17 cellular contexts compared by ENCODE assay signal in the genomic region with DNA sequence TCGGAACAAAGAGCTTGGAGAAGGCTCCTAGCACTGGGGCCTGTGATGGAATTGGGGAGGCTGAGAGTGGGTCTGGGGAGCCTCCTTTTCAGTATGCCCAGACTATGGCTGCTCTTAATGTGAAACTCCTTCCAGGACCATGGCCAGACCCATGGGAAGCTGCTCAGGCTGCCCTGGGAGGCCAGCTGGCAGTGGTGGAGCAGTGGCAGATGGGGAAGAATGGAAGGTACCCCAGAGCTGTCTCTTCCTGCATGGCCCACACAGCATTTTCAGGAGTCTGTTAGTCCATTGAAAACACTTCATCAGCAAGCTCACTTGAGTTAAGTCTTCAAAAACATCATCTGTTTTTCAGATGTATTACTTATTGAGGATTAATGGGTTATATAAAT.
"Had no signal": no experiment of that assay in that cellular context is flagged by ENCODE, and none has a peak within 500 bp of the region (broad histone marks: within the 10 kb centered on the region; RNA-seq: fewer than 3 reads in every experiment).

No MANE protein-coding gene starts in this region.

- H3K27ac Mint-ChIP-seq: activated CD4-positive, alpha-beta T cell treated with anti-CD3 and anti-CD28 coated beads for 36 hours; activated T-helper 1 cell treated with anti-CD3 and anti-CD28 coated beads, Interleukin-12 subunit alpha, Interleukin-12 subunit beta, Interleukin-2, Interleukin-4 antibody, amounts not matched to agents 30 ng/mL and 10 ng/mL and 1 ng/mL, durations not matched to agents 14 hours and 24 hours and 36 hours; neural progenitor cell; stimulated activated memory B cell treated with anti-CD40 and anti-IgM and Interleukin-4, amounts not matched to agents 10 μg/mL and 1 μg/mL and 100 μg/mL, for 72 hours had no signal

- H3K27me3 Mint-ChIP-seq: activated CD4-positive, alpha-beta T cell treated with anti-CD3 and anti-CD28 coated beads for 36 hours; naive B cell; stimulated activated memory B cell treated with anti-CD40 and anti-IgM and Interleukin-4, amounts not matched to agents 10 μg/mL and 1 μg/mL and 100 μg/mL, for 72 hours had no signal

- DNase-seq: activated CD4-positive, alpha-beta T cell treated with anti-CD3 and anti-CD28 coated beads for 36 hours; activated CD4-positive, alpha-beta T cell treated with anti-CD3 and anti-CD28 coated beads, Interleukin-2, amount 50 U/mL, for 48 hours; activated CD8-positive, alpha-beta memory T cell treated with anti-CD3 and anti-CD28 coated beads, Interleukin-2, amount 50 U/mL, for 48 hours; brain microvascular endothelial cell; hypothalamus; left cardiac atrium; mesenchymal stem cell; mucosa of descending colon; naive B cell; small intestine; stimulated activated CD4-positive, alpha-beta T cell treated with anti-CD3 and anti-CD28 coated beads, Interleukin-2, amount 100 ng/mL, for 24 hours; stomach; T-helper 9 cell had no signal

- H3K9me3 Mint-ChIP-seq: activated naive CD4-positive, alpha-beta T cell treated with anti-CD3 and anti-CD28 coated beads, Interleukin-2, amount 50 U/mL, for 72 hours; activated T-helper 1 cell treated with anti-CD3 and anti-CD28 coated beads, Interleukin-12 subunit alpha, Interleukin-12 subunit beta, Interleukin-2, Interleukin-4 antibody, amounts not matched to agents 30 ng/mL and 10 ng/mL and 1 ng/mL, durations not matched to agents 14 hours and 24 hours and 36 hours; naive B cell; neural progenitor cell; stimulated activated memory B cell treated with anti-CD40 and anti-IgM and Interleukin-4, amounts not matched to agents 10 μg/mL and 1 μg/mL and 100 μg/mL, for 72 hours had no signal

- H3K4me3 Mint-ChIP-seq: activated CD4-positive, alpha-beta T cell treated with anti-CD3 and anti-CD28 coated beads for 36 hours; activated T-helper 1 cell treated with anti-CD3 and anti-CD28 coated beads, Interleukin-12 subunit alpha, Interleukin-12 subunit beta, Interleukin-2, Interleukin-4 antibody, amounts not matched to agents 30 ng/mL and 10 ng/mL and 1 ng/mL, durations not matched to agents 14 hours and 24 hours and 36 hours; naive B cell; neural progenitor cell; stimulated activated memory B cell treated with anti-CD40 and anti-IgM and Interleukin-4, amounts not matched to agents 10 μg/mL and 1 μg/mL and 100 μg/mL, for 72 hours had no signal

- H3K4me1 Mint-ChIP-seq: neural progenitor cell had no signal
